27 cellular contexts compared by ENCODE assay signal in the genomic region with DNA sequence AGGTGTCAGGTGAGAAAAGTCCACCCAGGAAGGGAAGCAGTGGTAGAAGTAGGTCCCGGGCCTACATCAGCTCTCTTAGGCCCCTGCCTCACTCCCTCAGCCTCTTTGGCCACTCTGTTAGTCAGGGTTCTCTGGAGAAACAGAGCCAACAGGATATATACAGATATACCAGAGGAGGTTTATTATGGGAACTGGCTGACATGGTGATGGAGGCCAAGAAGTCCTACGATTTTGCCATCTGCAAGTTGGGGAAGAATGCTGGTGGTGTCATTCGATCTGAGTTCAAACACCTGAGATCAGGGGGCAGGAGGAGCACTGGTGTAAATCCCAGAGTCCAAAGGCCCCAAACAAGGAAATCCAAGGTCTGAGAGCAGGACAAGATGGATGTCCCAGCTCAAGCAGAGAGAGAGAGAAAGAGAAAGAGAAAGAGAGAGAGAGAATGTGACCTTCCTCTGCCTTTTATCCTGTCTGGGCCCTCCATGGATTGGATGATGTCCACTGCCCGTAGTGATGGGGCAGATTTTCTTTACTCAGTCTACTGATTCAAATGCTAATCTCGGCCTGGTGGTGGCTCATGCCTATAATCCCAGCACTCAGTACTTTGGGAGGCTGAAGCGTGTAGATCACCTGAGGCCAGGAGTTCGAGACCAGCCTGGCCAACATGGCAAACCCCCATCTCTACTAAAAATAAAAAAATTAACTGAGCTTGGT.
"Had no signal": no experiment of that assay in that cellular context is flagged by ENCODE, and none has a peak within 500 bp of the region (broad histone marks: within the 10 kb centered on the region; RNA-seq: fewer than 3 reads in every experiment).

No MANE protein-coding gene starts in this region.

- H3K4me1 Mint-ChIP-seq: stimulated activated effector memory CD8-positive, alpha-beta T cell treated with anti-CD3 and anti-CD28 coated beads, Interleukin-12 subunit alpha, Interleukin-12 subunit beta, amount 100 ng/mL, for 72 hours; stimulated activated memory B cell treated with anti-CD40 and anti-IgM and Interleukin-4, amounts not matched to agents 10 μg/mL and 1 μg/mL and 100 μg/mL, for 72 hours; stimulated activated naive B cell treated with anti-CD40 and anti-IgM and Interleukin-4, amounts not matched to agents 10 μg/mL and 1 μg/mL and 100 μg/mL, for 72 hours; stimulated activated naive CD8-positive, alpha-beta T cell treated with anti-CD3 and anti-CD28 coated beads, Interleukin-15, amount 100 ng/mL, for 72 hours had no signal

- H3K27me3 Mint-ChIP-seq: stimulated activated memory B cell treated with anti-CD40 and anti-IgM and Interleukin-4, amounts not matched to agents 10 μg/mL and 1 μg/mL and 100 μg/mL, for 72 hours; stimulated activated naive B cell treated with anti-CD40 and anti-IgM and Interleukin-4, amounts not matched to agents 10 μg/mL and 1 μg/mL and 100 μg/mL, for 72 hours had no signal

- H3K4me1 ChIP-seq: stomach, testis, thyroid gland, tibial artery, transverse colon, upper lobe of left lung, upper lobe of right lung, uterus, vagina had no signal

- H3K36me3 ChIP-seq: stomach, suprapubic skin, thoracic aorta, thyroid gland, tibial artery, transverse colon, upper lobe of left lung, upper lobe of right lung, uterus, vagina had no signal

- H3K27ac ChIP-seq: stomach, suprapubic skin, testis, thoracic aorta, thyroid gland, tibial artery, transverse colon, upper lobe of left lung, upper lobe of right lung, uterus, vagina had no signal

- H3K36me3 Mint-ChIP-seq: stimulated activated effector memory CD8-positive, alpha-beta T cell treated with anti-CD3 and anti-CD28 coated beads, Interleukin-12 subunit alpha, Interleukin-12 subunit beta, amount 100 ng/mL, for 72 hours; stimulated activated memory B cell treated with anti-CD40 and anti-IgM and Interleukin-4, amounts not matched to agents 10 μg/mL and 1 μg/mL and 100 μg/mL, for 72 hours; stimulated activated naive B cell treated with anti-CD40 and anti-IgM and Interleukin-4, amounts not matched to agents 10 μg/mL and 1 μg/mL and 100 μg/mL, for 72 hours; type B pancreatic cell had no signal

- H3K4me3 ChIP-seq: stomach, suprapubic skin, testis, thoracic aorta, thyroid gland, tibial artery, transverse colon, upper lobe of left lung, upper lobe of right lung, uterus, vagina had no signal

- H3K9me3 Mint-ChIP-seq: stimulated activated effector memory CD8-positive, alpha-beta T cell treated with anti-CD3 and anti-CD28 coated beads, Interleukin-12 subunit alpha, Interleukin-12 subunit beta, amount 100 ng/mL, for 72 hours; stimulated activated memory B cell treated with anti-CD40 and anti-IgM and Interleukin-4, amounts not matched to agents 10 μg/mL and 1 μg/mL and 100 μg/mL, for 72 hours; stimulated activated naive CD8-positive, alpha-beta T cell treated with anti-CD3 and anti-CD28 coated beads, Interleukin-15, amount 100 ng/mL, for 72 hours; stimulated activated naive CD8-positive, alpha-beta T cell treated with anti-CD3 and anti-CD28 coated beads, Interleukin-15, Interleukin-2, amounts not matched to agents 100 ng/mL and 50 ng/mL, for 24 hours had no signal

- DNase-seq: stimulated activated CD4-positive, alpha-beta T cell treated with anti-CD3 and anti-CD28 coated beads, Interleukin-2, amount 100 ng/mL, for 48 hours; stimulated activated CD4-positive, alpha-beta T cell treated with anti-CD3 and anti-CD28 coated beads, Interleukin-4, amount 100 ng/mL, for 1 hour; stimulated activated CD4-positive, alpha-beta T cell treated with anti-CD3 and anti-CD28 coated beads, Interleukin-4, amount 100 ng/mL, for 24 hours; stimulated activated CD4-positive, alpha-beta T cell treated with anti-CD3 and anti-CD28 coated beads, Interleukin-4, amount 100 ng/mL, for 4 hours; stimulated activated CD8-positive, alpha-beta memory T cell treated with anti-CD3 and anti-CD28 coated beads, Interleukin-4, amount 100 ng/mL, for 48 hours; stimulated activated naive B cell treated with anti-CD40 and anti-IgM and Interleukin-4, amounts not matched to agents 10 μg/mL and 1 μg/mL and 100 μg/mL, for 72 hours; stimulated activated naive CD4-positive, alpha-beta T cell; stimulated activated naive CD4-positive, alpha-beta T cell treated with Interleukin-2 at 50 U/mL for 16 hours; stimulated activated naive CD8-positive, alpha-beta T cell treated with anti-CD3 and anti-CD28 coated beads, Interleukin-15, amount 100 ng/mL, for 72 hours; stimulated activated naive CD8-positive, alpha-beta T cell treated with anti-CD3 and anti-CD28 coated beads, Interleukin-15, Interleukin-2, amounts not matched to agents 100 U/mL and 50 U/mL, for 24 hours; stomach; substantia nigra; testis; thyroid gland; tibial artery; transverse colon; trophoblast cell; upper lobe of left lung; upper lobe of right lung; uterus had no signal

- H3K27me3 ChIP-seq: stomach, testis, thyroid gland, transverse colon, upper lobe of left lung, upper lobe of right lung, uterus, vagina had no signal

- H3K9me3 ChIP-seq: stomach, suprapubic skin, testis, thoracic aorta, thyroid gland, tibial artery, transverse colon, upper lobe of left lung, upper lobe of right lung, uterus, vagina had no signal

- H3K27ac Mint-ChIP-seq: stimulated activated effector memory CD8-positive, alpha-beta T cell treated with anti-CD3 and anti-CD28 coated beads, Interleukin-12 subunit alpha, Interleukin-12 subunit beta, amount 100 ng/mL, for 72 hours; stimulated activated memory B cell treated with anti-CD40 and anti-IgM and Interleukin-4, amounts not matched to agents 10 μg/mL and 1 μg/mL and 100 μg/mL, for 72 hours; stimulated activated naive B cell treated with anti-CD40 and anti-IgM and Interleukin-4, amounts not matched to agents 10 μg/mL and 1 μg/mL and 100 μg/mL, for 72 hours; stimulated activated naive CD8-positive, alpha-beta T cell treated with anti-CD3 and anti-CD28 coated beads, Interleukin-15, Interleukin-2, amounts not matched to agents 100 ng/mL and 50 ng/mL, for 24 hours; type B pancreatic cell had no signal

- H3K4me3 Mint-ChIP-seq: stimulated activated effector memory CD8-positive, alpha-beta T cell treated with anti-CD3 and anti-CD28 coated beads, Interleukin-12 subunit alpha, Interleukin-12 subunit beta, amount 100 ng/mL, for 72 hours; stimulated activated memory B cell treated with anti-CD40 and anti-IgM and Interleukin-4, amounts not matched to agents 10 μg/mL and 1 μg/mL and 100 μg/mL, for 72 hours; stimulated activated naive B cell treated with anti-CD40 and anti-IgM and Interleukin-4, amounts not matched to agents 10 μg/mL and 1 μg/mL and 100 μg/mL, for 72 hours; stimulated activated naive CD8-positive, alpha-beta T cell treated with anti-CD3 and anti-CD28 coated beads, Interleukin-15, amount 100 ng/mL, for 72 hours; stimulated activated naive CD8-positive, alpha-beta T cell treated with anti-CD3 and anti-CD28 coated beads, Interleukin-15, Interleukin-2, amounts not matched to agents 100 ng/mL and 50 ng/mL, for 24 hours; type B pancreatic cell had no signal

- ATAC-seq: stimulated activated effector memory CD8-positive, alpha-beta T cell treated with anti-CD3 and anti-CD28 coated beads, Interleukin-12 subunit alpha, Interleukin-12 subunit beta, amount 100 ng/mL, for 72 hours; stimulated activated memory B cell treated with anti-CD40 and anti-IgM and Interleukin-4, amounts not matched to agents 10 μg/mL and 1 μg/mL and 100 μg/mL, for 72 hours; stimulated activated naive B cell treated with anti-CD40 and anti-IgM and Interleukin-4, amounts not matched to agents 10 μg/mL and 1 μg/mL and 100 μg/mL, for 72 hours; stimulated activated naive CD8-positive, alpha-beta T cell treated with anti-CD3 and anti-CD28 coated beads, Interleukin-15, amount 100 ng/mL, for 72 hours; stimulated activated naive CD8-positive, alpha-beta T cell treated with anti-CD3 and anti-CD28 coated beads, Interleukin-15, Interleukin-2, amounts not matched to agents 100 U/mL and 50 U/mL, for 24 hours; upper lobe of right lung had no signal
